Comparison of ENCODE assay signal across 1 cellular context in genomic region chr7:135409845-135410545, GRCh38.
TF ChIP-seq lines count a peak whose summit lies in the region.

No MANE protein-coding gene starts in this region.

TF ChIP-seq in K562, 482 proteins besides CTCF, POLR2A, EP300 and RAD21 (continued from another document and continues in another):
- no peak for TF ChIP-seq CTCFL (IDR thresholded peaks at IDR 0.05; ENCODE audit: borderline replicate concordance, insufficient read depth, low read depth, low read length, poor library complexity, severe bottlenecking)
- TF ChIP-seq BCLAF1 (IDR thresholded peaks at IDR 0.05; ENCODE audit: borderline replicate concordance in 1 of 2, control insufficient read depth in 1 of 2, low read depth in 2 of 2, low read length in 1 of 2), result no peak
- TF ChIP-seq ZNF436 (CRISPR knock-in tag; IDR thresholded peaks at IDR 0.05), result no peak
- TF ChIP-seq ZBTB9 (CRISPR knock-in tag; IDR thresholded peaks at IDR 0.05), result no peak
- TF ChIP-seq RBM22 (IDR thresholded peaks at IDR 0.05; ENCODE audit: low read depth, low read length, poor library complexity, severe bottlenecking), result no peak
- no peak for TF ChIP-seq E2F1 (CRISPR knock-in tag; IDR thresholded peaks at IDR 0.05)
- no peak for TF ChIP-seq RFX1 (IDR thresholded peaks at IDR 0.05)
- TF ChIP-seq POLR2AphosphoS2 (IDR thresholded peaks at IDR 0.05; ENCODE audit: low read length), result no peak
- TF ChIP-seq ZBTB17 (CRISPR knock-in tag; IDR thresholded peaks at IDR 0.05), result 0 out of 2 replicates have a peak, but pooled peaks have one; percentile 24
- TF ChIP-seq ZNF232 (CRISPR knock-in tag; IDR thresholded peaks at IDR 0.05), result no peak
- TF ChIP-seq ZFP36 (IDR thresholded peaks at IDR 0.05; ENCODE audit: low read depth, low read length, partially characterized antibody), result no peak
- no peak for TF ChIP-seq IRF9 (tag; IDR thresholded peaks at IDR 0.05)
- no peak for TF ChIP-seq REST (CRISPR knock-in tag; IDR thresholded peaks at IDR 0.05; ENCODE audit: low read depth)
- no peak for TF ChIP-seq SP1 (CRISPR knock-in tag; IDR thresholded peaks at IDR 0.05)
- TF ChIP-seq SUPT5H (IDR thresholded peaks at IDR 0.05), result no peak
- no peak for TF ChIP-seq ASH1L (IDR thresholded peaks at IDR 0.05; ENCODE audit: borderline replicate concordance, low read depth, partially characterized antibody)
- no peak for TF ChIP-seq CHD7 (IDR thresholded peaks at IDR 0.05; ENCODE audit: low read depth, low read length)
- no peak for TF ChIP-seq ZNF121 (CRISPR knock-in tag; conservative IDR thresholded peaks at IDR 0.05)
- TF ChIP-seq NFRKB (IDR thresholded peaks at IDR 0.05; ENCODE audit: low read depth), result no peak
- TF ChIP-seq GABPB2 (CRISPR knock-in tag; conservative IDR thresholded peaks at IDR 0.05), result no peak
- peak; percentile 26; the same call in 1 of the 2 replicates for TF ChIP-seq CREB1 (IDR thresholded peaks at IDR 0.05)
- no peak for TF ChIP-seq CREB1 (CRISPR knock-in tag; IDR thresholded peaks at IDR 0.05)
- TF ChIP-seq ZNF592 (IDR thresholded peaks at IDR 0.05), result no peak
